In genomic region chr20:41617931-41618806, GRCh38 we compare ENCODE assay signal across 8 cellular contexts. TPM values are rescaled to one million over a fixed set of nuclear protein-coding genes. Genes with fewer than 3 reads are reported as not detected.
DNase-seq lines count a peak whose midpoint lies in the region; ATAC-seq, FAIRE-seq and TF ChIP-seq lines count a peak whose summit lies in the region.

A gene with protein sequence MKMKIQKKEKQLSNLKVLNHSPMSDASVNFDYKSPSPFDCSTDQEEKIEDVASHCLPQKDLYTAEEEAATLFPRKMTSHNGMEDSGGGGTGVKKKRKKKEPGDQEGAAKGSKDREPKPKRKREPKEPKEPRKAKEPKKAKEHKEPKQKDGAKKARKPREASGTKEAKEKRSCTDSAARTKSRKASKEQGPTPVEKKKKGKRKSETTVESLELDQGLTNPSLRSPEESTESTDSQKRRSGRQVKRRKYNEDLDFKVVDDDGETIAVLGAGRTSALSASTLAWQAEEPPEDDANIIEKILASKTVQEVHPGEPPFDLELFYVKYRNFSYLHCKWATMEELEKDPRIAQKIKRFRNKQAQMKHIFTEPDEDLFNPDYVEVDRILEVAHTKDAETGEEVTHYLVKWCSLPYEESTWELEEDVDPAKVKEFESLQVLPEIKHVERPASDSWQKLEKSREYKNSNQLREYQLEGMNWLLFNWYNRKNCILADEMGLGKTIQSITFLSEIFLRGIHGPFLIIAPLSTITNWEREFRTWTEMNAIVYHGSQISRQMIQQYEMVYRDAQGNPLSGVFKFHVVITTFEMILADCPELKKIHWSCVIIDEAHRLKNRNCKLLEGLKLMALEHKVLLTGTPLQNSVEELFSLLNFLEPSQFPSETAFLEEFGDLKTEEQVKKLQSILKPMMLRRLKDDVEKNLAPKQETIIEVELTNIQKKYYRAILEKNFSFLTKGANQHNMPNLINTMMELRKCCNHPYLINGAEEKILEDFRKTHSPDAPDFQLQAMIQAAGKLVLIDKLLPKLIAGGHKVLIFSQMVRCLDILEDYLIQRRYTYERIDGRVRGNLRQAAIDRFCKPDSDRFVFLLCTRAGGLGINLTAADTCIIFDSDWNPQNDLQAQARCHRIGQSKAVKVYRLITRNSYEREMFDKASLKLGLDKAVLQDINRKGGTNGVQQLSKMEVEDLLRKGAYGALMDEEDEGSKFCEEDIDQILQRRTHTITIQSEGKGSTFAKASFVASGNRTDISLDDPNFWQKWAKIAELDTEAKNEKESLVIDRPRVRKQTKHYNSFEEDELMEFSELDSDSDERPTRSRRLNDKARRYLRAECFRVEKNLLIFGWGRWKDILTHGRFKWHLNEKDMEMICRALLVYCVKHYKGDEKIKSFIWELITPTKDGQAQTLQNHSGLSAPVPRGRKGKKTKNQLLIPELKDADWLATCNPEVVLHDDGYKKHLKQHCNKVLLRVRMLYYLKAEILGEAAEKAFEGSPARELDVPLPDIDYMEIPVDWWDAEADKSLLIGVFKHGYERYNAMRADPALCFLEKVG (N-terminal part only) (minus strand): TSS chr20:41618377. CDS start chr20:41551337, 67,040 bp downstream.

- H3K4me3 ChIP-seq in AG04450 (ENCODE audit: low read depth, low read length) = peak within 1 kb of the TSS; percentile 76

- peak within 1 kb of the TSS; percentile 94 for H3K4me3 Mint-ChIP-seq in activated B cell treated with CpG ODN at 0.5 μM for 24 hours

- TF ChIP-seq CTCF in AG04450 (IDR thresholded peaks at IDR 0.05; ENCODE audit: low read depth, low read length) (no peak), activated B cell treated with CpG ODN at 0.5 μM for 24 hours (IDR thresholded peaks at IDR 0.05) (no peak)

- FAIRE-seq in islet of Langerhans (lab: Jason Lieb, UNC) = peak; percentile 13

- intact Hi-C loops in activated B cell treated with CpG ODN at 0.5 μM for 24 hours (cut with micrococcal nuclease) = loop anchor here (1.0 to 10.0 kb wide), 5 partner anchors 44 to 573 kb away; partner anchors contain the start of gene ZHX3

- peak; percentile 98 for ATAC-seq in HG03196 (IDR thresholded peaks at IDR 0.05; ENCODE audit: unreplicated experiment)
- ATAC-seq in activated B cell treated with CpG ODN at 0.5 μM for 24 hours (ENCODE audit: low read depth) = peak; percentile 96

- DNase-seq in AG04450 (ENCODE audit: low read depth, low spot score) (peak; percentile 99), NCI-H345 (lab: John Stamatoyannopoulos, UW) (peak; percentile 100), activated B cell treated with CpG ODN at 0.5 μM for 24 hours (peak; percentile 97)
- peak; percentile 99 for DNase-seq in central memory CD4-positive, alpha-beta T cell
- peak; percentile 98 for DNase-seq in stimulated activated CD4-positive, alpha-beta T cell treated with anti-CD3 and anti-CD28 coated beads, Interleukin-12 subunit alpha, Interleukin-12 subunit beta, amount 100 ng/mL, for 4 hours

- H3K27ac ChIP-seq in AG04450 (ENCODE audit: low read depth, low read length) = peak within 1 kb of the TSS; percentile 61

- peaks cover 49% of the 10 kb centered on the region for H3K4me1 Mint-ChIP-seq in activated B cell treated with CpG ODN at 0.5 μM for 24 hours

- no peaks in the 10 kb centered on the region; the same call in 1 of the 2 replicates for H3K9me3 ChIP-seq in AG04450 (ENCODE audit: control insufficient read depth, insufficient read depth, low read length)

- H3K27ac Mint-ChIP-seq in activated B cell treated with CpG ODN at 0.5 μM for 24 hours = peak within 1 kb of the TSS; percentile 85

- POLR2A ChIA-PET in AG04450 (lab: Yijun Ruan, JAX) = interaction anchor here (0.6 to 1.2 kb wide), 5 partner anchors 10 to 161 kb away, joined by 3 to 7 read pairs (median 4); no protein-coding TSS in a partner anchor
- POLR2A ChIA-PET in activated B cell treated with CpG ODN at 0.5 μM for 24 hours (lab: Charles Lee) = interaction anchor here (0.6 to 2.4 kb wide), 11 partner anchors 9 to 627 kb away, joined by 3 to 29 read pairs (median 4); no protein-coding TSS in a partner anchor

- no peaks in the 10 kb centered on the region for H3K9me3 Mint-ChIP-seq in activated B cell treated with CpG ODN at 0.5 μM for 24 hours

- no peaks in the 10 kb centered on the region for H3K27me3 ChIP-seq in AG04450 (ENCODE audit: control insufficient read depth, insufficient read depth, low read length)

- in situ Hi-C loops in GM18951 (cut with MboI; ENCODE audit: low sequenced_read_pairs, unreplicated experiment) = no loop called here

- no peaks in the 10 kb centered on the region for H3K27me3 Mint-ChIP-seq in activated B cell treated with CpG ODN at 0.5 μM for 24 hours

- peaks cover 2% of the 10 kb centered on the region for H3K36me3 Mint-ChIP-seq in activated B cell treated with CpG ODN at 0.5 μM for 24 hours (ENCODE audit: low read depth)

- TF ChIP-seq POLR2A in GM18951 (IDR thresholded peaks at IDR 0.05; ENCODE audit: extremely low read depth, insufficient read depth, insufficient read length) = peak; percentile 54

- CTCF ChIA-PET in AG04450 (lab: Charles Lee) = interaction anchor here (0.6 kb wide), 1 partner anchor 17 kb away, joined by 4 read pairs; no protein-coding TSS in a partner anchor
- CTCF ChIA-PET in activated B cell treated with CpG ODN at 0.5 μM for 24 hours (lab: Charles Lee) = interaction anchor here (1.4 kb wide), 1 partner anchor 75 kb away, joined by 7 read pairs; no protein-coding TSS in a partner anchor

RNA-seq across cellular contexts. Expression of the gene that starts here (rescaled TPM):
- 18.3 and 21.7 TPM in 2 replicates for polyA plus RNA-seq in AG04450 (2011; rRNA removed)
- polyA minus RNA-seq in AG04450 (2011; rRNA and poly(A)+ RNA removed) = 48.0 and 54.3 TPM in 2 replicates
- 54.5 and 59.9 TPM in 2 replicates for total RNA-seq in activated B cell treated with CpG ODN at 0.5 μM for 24 hours

Comparison
In these comparisons a context has a peak if more than half of its experiments do, and no peak if none do; other contexts are left out.
1. Peak in every context shown above with its lines: DNase-seq, ATAC-seq, H3K4me3 ChIP-seq and H3K27ac ChIP-seq.